Comparison of ENCODE assay signal across 15 cellular contexts in genomic region chr10:78433063-78433717, GRCh38.
DNase-seq lines count a peak whose midpoint lies in the region; ATAC-seq, FAIRE-seq and TF ChIP-seq lines count a peak whose summit lies in the region.
"Had no signal": no experiment of that assay in that cellular context is flagged by ENCODE, and none has a peak within 500 bp of the region (broad histone marks: within the 10 kb centered on the region; RNA-seq: fewer than 3 reads in every experiment).

No MANE protein-coding gene starts in this region.

- FAIRE-seq in HepG2 (lab: Jason Lieb, UNC) = no peak

- in situ Hi-C loops in HepG2 (cut with HindIII; ENCODE audit: extremely low pct_ligation_motif_present, low pct_unique_long_range_greater_than_20kb) = no loop called here

- H3K27ac ChIP-seq in HepG2 (ENCODE audit: extremely low read length, insufficient read depth, low read length) (no peak overlapping the region), right lobe of liver (no peak overlapping the region), muscle layer of colon (ENCODE audit: low read depth, low read length) (peak overlapping the region; percentile 53)

- H3K79me2 ChIP-seq in HepG2 (ENCODE audit: insufficient read depth, low read length) = no peaks in the 10 kb centered on the region

- WGBS in HepG2 (ENCODE audit: low lambda C conversion rate) = 83% methylated on average over 3 of the region's 5 CpGs
- WGBS in right lobe of liver (ENCODE audit: insufficient coverage, low coverage, low lambda C conversion rate, missing lambda C conversion rate) = 86% methylated on average over 1 of the region's 5 CpGs

- DNase-seq in HepG2 (ENCODE audit: low spot score) (no peak), right lobe of liver (no peak), foreskin melanocyte (peak; percentile 3), NOMO-1 treated with dmso at 0.1 percent for 144 hours (lab: John Stamatoyannopoulos, UW; ENCODE audit: unreplicated experiment) (no peak), NCI-H2081 (lab: John Stamatoyannopoulos, UW) (no peak)
- DNase-seq: activated gamma-delta T cell, mammary epithelial cell, NCI-H2107, RPMI8226, T-helper 1 cell had no signal

- H3K4me1 ChIP-seq in HepG2 (ENCODE audit: insufficient read depth, low read length) (peaks cover 28% of the 10 kb centered on the region), right lobe of liver (peaks cover 0 to 4% (median under 1%) of the 10 kb centered on the region in 4 donors), muscle layer of colon (ENCODE audit: insufficient read depth, low read length) (peaks cover 75% of the 10 kb centered on the region)

- no peak for TF ChIP-seq POLR2A in HepG2 (IDR thresholded peaks at IDR 0.05; ENCODE audit: insufficient read depth in 1 of 2, low read depth in 2 of 2, low read length in 2 of 2)
- TF ChIP-seq POLR2A in right lobe of liver (IDR thresholded peaks at IDR 0.05) = no peak

- H3K4me3 ChIP-seq in HepG2 (replicated peaks in 1 of 3; ENCODE audit: insufficient read depth in 1 of 3, low read depth in 2 of 3, low read length in 3 of 3) (no peak overlapping the region), right lobe of liver (no peak overlapping the region), muscle layer of colon (ENCODE audit: low read depth in 1 of 2, low read length in 2 of 2) (no peak overlapping the region)
- H3K4me3 ChIP-seq: gastrocnemius medialis, tibial nerve had no signal

- intact Hi-C loops in HepG2 (cut with micrococcal nuclease; ENCODE audit: unreplicated experiment) (loop anchor here (10.0 kb wide), 1 partner anchor 762 kb away; no protein-coding TSS in a partner anchor), right lobe of liver (cut with DNase I) (no loop called here)

- TF ChIP-seq RAD21 in HepG2 (CRISPR knock-in tag; IDR thresholded peaks at IDR 0.05) = no peak

- H4K20me1 ChIP-seq in HepG2 (ENCODE audit: insufficient read depth, low read length) = no peaks in the 10 kb centered on the region

- TF ChIP-seq EP300 in HepG2 (IDR thresholded peaks at IDR 0.05; ENCODE audit: low read depth in 2 of 2, low read length in 2 of 2) = no peak
- TF ChIP-seq EP300 in HepG2 (CRISPR knock-in tag; IDR thresholded peaks at IDR 0.05; ENCODE audit: borderline replicate concordance) = no peak

- TF ChIP-seq CTCF in HepG2 (CRISPR knock-in tag; IDR thresholded peaks at IDR 0.05) = no peak
- no peak for TF ChIP-seq CTCF in right lobe of liver (IDR thresholded peaks at IDR 0.05)

- H3K9me3 ChIP-seq in HepG2 (ENCODE audit: low read length) (no peaks in the 10 kb centered on the region), right lobe of liver (no peaks in the 10 kb centered on the region), muscle layer of colon (ENCODE audit: low read length) (no peaks in the 10 kb centered on the region)
- H3K9me3 ChIP-seq: gastrocnemius medialis, tibial nerve had no signal

- ATAC-seq in HepG2 (no peak), right lobe of liver (no peak), GM21360 (IDR thresholded peaks at IDR 0.05; ENCODE audit: unreplicated experiment) (no peak), GM19455 (IDR thresholded peaks at IDR 0.05; ENCODE audit: unreplicated experiment) (no peak)

- H3K27me3 ChIP-seq in HepG2 (ENCODE audit: control insufficient read depth in 1 of 2, insufficient read depth in 2 of 2, low read length in 2 of 2) = no peaks in the 10 kb centered on the region
- no peaks in the 10 kb centered on the region for H3K27me3 ChIP-seq in right lobe of liver
- no peaks in the 10 kb centered on the region for H3K27me3 ChIP-seq in muscle layer of colon (ENCODE audit: control insufficient read depth in 1 of 2, insufficient read depth in 2 of 2, low read length in 2 of 2)
- H3K27me3 ChIP-seq: gastrocnemius medialis, tibial nerve had no signal

- POLR2A ChIA-PET in HepG2 (lab: Yijun Ruan, JAX) = no interaction called here

- H3K4me2 ChIP-seq in HepG2 (ENCODE audit: low read depth, low read length) = no peak overlapping the region

- CTCF ChIA-PET in HepG2 (lab: Yijun Ruan, JAX; ENCODE audit: low intra/inter-chr PET ratio, low total read pairs) = interaction anchor here (1.7 kb wide), 1 partner anchor 225 kb away, joined by 8 read pairs; no protein-coding TSS in a partner anchor

- H3K9ac ChIP-seq in HepG2 (ENCODE audit: insufficient read depth, low read depth, low read length) (no peak overlapping the region), muscle layer of colon (ENCODE audit: low read length) (no peak overlapping the region)

- no peaks in the 10 kb centered on the region for H3K36me3 ChIP-seq in HepG2 (replicated peaks in 1 of 2; ENCODE audit: control insufficient read depth in 1 of 2, insufficient read depth in 2 of 2, low read length in 2 of 2)
- H3K36me3 ChIP-seq in right lobe of liver = no peaks in the 10 kb centered on the region
- no peaks in the 10 kb centered on the region for H3K36me3 ChIP-seq in muscle layer of colon (ENCODE audit: insufficient read depth, low read length)
- H3K36me3 ChIP-seq: gastrocnemius medialis, tibial nerve had no signal

- no TSS peak for BruUV-seq in HepG2 (replicated peaks; lab: Mats Ljungman, UMichigan)

- H2AFZ ChIP-seq in HepG2 (ENCODE audit: low read length) = no peak overlapping the region

TF ChIP-seq in HepG2, 621 proteins besides CTCF, POLR2A, EP300 and RAD21:
- TF ChIP-seq ATM (IDR thresholded peaks at IDR 0.05; ENCODE audit: borderline replicate concordance) (no peak), MAX (IDR thresholded peaks at IDR 0.05) (0 out of 2 replicates have a peak, but pooled peaks have one; percentile 11), ZNF687 (CRISPR knock-in tag; IDR thresholded peaks at IDR 0.05) (peak; percentile 38), RFXANK (CRISPR knock-in tag; IDR thresholded peaks at IDR 0.05) (no peak), TARDBP (CRISPR knock-in tag; IDR thresholded peaks at IDR 0.05) (no peak)
